Comparison of ENCODE assay signal across 8 cellular contexts in the genomic region with DNA sequence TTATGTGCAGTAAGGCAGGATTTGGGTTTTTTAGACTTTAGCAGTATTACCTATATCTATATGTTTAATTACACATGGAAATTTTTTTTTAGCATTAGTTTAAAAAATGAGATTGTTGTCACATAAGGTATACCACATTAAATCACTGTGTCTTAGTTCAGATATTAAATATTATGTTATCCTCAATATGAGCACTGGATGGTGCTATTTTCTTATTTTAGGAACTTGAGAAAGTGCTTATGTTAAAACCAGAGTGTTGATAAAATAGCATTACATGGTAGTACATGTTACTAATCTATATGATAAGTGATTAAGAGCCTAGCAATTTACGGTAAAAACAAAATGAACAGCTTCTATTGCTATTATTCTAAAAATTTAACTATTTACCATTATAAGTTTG. TPM values are rescaled to one million over a fixed set of nuclear protein-coding genes. Genes with fewer than 3 reads are reported as not detected.
A peak's percentile ranks its signal among the peaks of the same experiment; 100 is the strongest.
DNase-seq lines count a peak whose midpoint lies in the region; ATAC-seq and TF ChIP-seq lines count a peak whose summit lies in the region.

No MANE protein-coding gene starts in this region.

- DNase-seq in ACHN (peak; percentile 71), HEK293T (ENCODE audit: extremely low spot score) (peak; percentile 5), hepatocyte (ENCODE audit: low spot score) (peak; percentile 13), sciatic nerve (ENCODE audit: low spot score) (no peak), esophagus squamous epithelium (lab: John Stamatoyannopoulos, UW) (no peak), SKM-1 (lab: John Stamatoyannopoulos, UW; ENCODE audit: unreplicated experiment) (no peak)

- H2AFZ ChIP-seq in hepatocyte: no peak overlapping the region

- H3K4me1 ChIP-seq in hepatocyte (ENCODE audit: insufficient read depth) (no peaks in the 10 kb centered on the region), esophagus squamous epithelium (no peaks in the 10 kb centered on the region)

- POLR2A ChIA-PET in HEK293T (lab: Yijun Ruan, JAX): interaction anchor here (0.9 kb wide), 1 partner anchor 45 kb away, joined by 3 read pairs; a partner anchor contains a TSS

- intact Hi-C loops in sciatic nerve (cut with DNase I): no loop called here
- intact Hi-C loops in esophagus squamous epithelium (cut with DNase I): no loop called here

- ATAC-seq in SK-N-SH treated with all-trans-retinoic acid at 6 μM for 48 hours: peak; percentile 80
- no peak for ATAC-seq in sciatic nerve
- ATAC-seq in GM19463 (IDR thresholded peaks at IDR 0.05; ENCODE audit: unreplicated experiment): no peak

- H3K79me2 ChIP-seq in hepatocyte: no peaks in the 10 kb centered on the region

- in situ Hi-C loops in ACHN (cut with HindIII; ENCODE audit: low pct_ligation_motif_present, low pct_unique_long_range_greater_than_20kb, low sequenced_read_pairs): no loop called here

- no peaks in the 10 kb centered on the region for H4K20me1 ChIP-seq in hepatocyte (ENCODE audit: insufficient read depth, poor library complexity, severe bottlenecking)

- TF ChIP-seq POLR2A in esophagus squamous epithelium (IDR thresholded peaks at IDR 0.05): no peak

- no peak overlapping the region for H3K27ac ChIP-seq in hepatocyte
- H3K27ac ChIP-seq in esophagus squamous epithelium: no peak overlapping the region

- H3K9me3 ChIP-seq in hepatocyte (ENCODE audit: low read depth): no peaks in the 10 kb centered on the region
- no peaks in the 10 kb centered on the region for H3K9me3 ChIP-seq in esophagus squamous epithelium

- TF ChIP-seq CTCF in hepatocyte (IDR thresholded peaks at IDR 0.05; ENCODE audit: poor library complexity): peak; percentile 52
- TF ChIP-seq CTCF in esophagus squamous epithelium (IDR thresholded peaks at IDR 0.05): peak in 3 of 6 experiments; percentile 14 to 55 (median 35)

- H3K36me3 ChIP-seq in hepatocyte (replicated peaks; ENCODE audit: insufficient read depth, low read depth) (no peaks in the 10 kb centered on the region), esophagus squamous epithelium (peaks cover 0 to 96% (median 6%) of the 10 kb centered on the region in 3 donors)

- CTCF ChIA-PET in HEK293T (lab: Yijun Ruan, JAX): no interaction called here

- WGBS in hepatocyte (ENCODE audit: low lambda C conversion rate, missing lambda C conversion rate): 79% methylated on average over 1 of the region's 1 CpG
- 73 to 91% methylated on average over 1 of the region's 1 CpG for WGBS in esophagus squamous epithelium, 2 donors

- H3K4me3 ChIP-seq in hepatocyte: no peak overlapping the region
- no peak overlapping the region for H3K4me3 ChIP-seq in esophagus squamous epithelium

- H3K4me2 ChIP-seq in hepatocyte: no peak overlapping the region

- H3K27me3 ChIP-seq in hepatocyte (no peaks in the 10 kb centered on the region), esophagus squamous epithelium (no peaks in the 10 kb centered on the region)

- no peaks in the 10 kb centered on the region for H3K9me2 ChIP-seq in hepatocyte (replicated peaks; ENCODE audit: insufficient read depth)

TF ChIP-seq in HEK293T, 16 proteins besides CTCF, POLR2A, EP300 and RAD21:
- TF ChIP-seq FOXA1 (IDR thresholded peaks at IDR 0.05) (no peak), HDGF (IDR thresholded peaks at IDR 0.05; ENCODE audit: borderline replicate concordance) (no peak), ARNT (IDR thresholded peaks at IDR 0.05) (no peak), SP1 (IDR thresholded peaks at IDR 0.05) (no peak), FOXK2 (IDR thresholded peaks at IDR 0.05) (no peak), SUZ12 (IDR thresholded peaks at IDR 0.05) (no peak), TARDBP (IDR thresholded peaks at IDR 0.05) (no peak), CTBP1 (IDR thresholded peaks at IDR 0.05; ENCODE audit: borderline replicate concordance) (no peak), BHLHE40 (IDR thresholded peaks at IDR 0.05; ENCODE audit: borderline replicate concordance) (no peak)

TF ChIP-seq in SK-N-SH treated with all-trans-retinoic acid at 6 μM for 48 hours, 23 proteins besides CTCF, POLR2A, EP300 and RAD21:
- no peak for TF ChIP-seq ZC3H10 (CRISPR knock-in tag; IDR thresholded peaks at IDR 0.05)
- TF ChIP-seq GLIS3 (CRISPR knock-in tag; IDR thresholded peaks at IDR 0.05): no peak
- TF ChIP-seq, protein P1, sequence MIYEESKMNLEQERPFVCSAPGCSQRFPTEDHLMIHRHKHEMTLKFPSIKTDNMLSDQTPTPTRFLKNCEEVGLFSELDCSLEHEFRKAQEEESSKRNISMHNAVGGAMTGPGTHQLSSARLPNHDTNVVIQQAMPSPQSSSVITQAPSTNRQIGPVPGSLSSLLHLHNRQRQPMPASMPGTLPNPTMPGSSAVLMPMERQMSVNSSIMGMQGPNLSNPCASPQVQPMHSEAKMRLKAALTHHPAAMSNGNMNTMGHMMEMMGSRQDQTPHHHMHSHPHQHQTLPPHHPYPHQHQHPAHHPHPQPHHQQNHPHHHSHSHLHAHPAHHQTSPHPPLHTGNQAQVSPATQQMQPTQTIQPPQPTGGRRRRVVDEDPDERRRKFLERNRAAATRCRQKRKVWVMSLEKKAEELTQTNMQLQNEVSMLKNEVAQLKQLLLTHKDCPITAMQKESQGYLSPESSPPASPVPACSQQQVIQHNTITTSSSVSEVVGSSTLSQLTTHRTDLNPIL (CRISPR knock-in tag; IDR thresholded peaks at IDR 0.05; ENCODE audit: low read depth): no peak
- no peak for TF ChIP-seq RARB (CRISPR knock-in tag; IDR thresholded peaks at IDR 0.05)
- no peak for TF ChIP-seq SNAI2 (CRISPR knock-in tag; IDR thresholded peaks at IDR 0.05)
- no peak for TF ChIP-seq ZNF70 (CRISPR knock-in tag; IDR thresholded peaks at IDR 0.05)
- no peak for TF ChIP-seq OSR1 (CRISPR knock-in tag; IDR thresholded peaks at IDR 0.05)
- TF ChIP-seq, protein P2, sequence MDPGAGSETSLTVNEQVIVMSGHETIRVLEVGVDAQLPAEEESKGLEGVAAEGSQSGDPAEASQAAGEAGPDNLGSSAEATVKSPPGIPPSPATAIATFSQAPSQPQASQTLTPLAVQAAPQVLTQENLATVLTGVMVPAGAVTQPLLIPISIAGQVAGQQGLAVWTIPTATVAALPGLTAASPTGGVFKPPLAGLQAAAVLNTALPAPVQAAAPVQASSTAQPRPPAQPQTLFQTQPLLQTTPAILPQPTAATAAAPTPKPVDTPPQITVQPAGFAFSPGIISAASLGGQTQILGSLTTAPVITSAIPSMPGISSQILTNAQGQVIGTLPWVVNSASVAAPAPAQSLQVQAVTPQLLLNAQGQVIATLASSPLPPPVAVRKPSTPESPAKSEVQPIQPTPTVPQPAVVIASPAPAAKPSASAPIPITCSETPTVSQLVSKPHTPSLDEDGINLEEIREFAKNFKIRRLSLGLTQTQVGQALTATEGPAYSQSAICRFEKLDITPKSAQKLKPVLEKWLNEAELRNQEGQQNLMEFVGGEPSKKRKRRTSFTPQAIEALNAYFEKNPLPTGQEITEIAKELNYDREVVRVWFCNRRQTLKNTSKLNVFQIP (CRISPR knock-in tag; IDR thresholded peaks at IDR 0.05; ENCODE audit: borderline replicate concordance, low read depth): no peak

RNA-seq across cellular contexts. Expression of a gene that starts 28.8 kb away (rescaled TPM):
- total RNA-seq in hepatocyte (48.0 and 50.8 TPM in 2 replicates), sciatic nerve (33.6 TPM), esophagus squamous epithelium (10 to 100 TPM; 36.5 to 62.9 (median 53.7) TPM)
- 22.9 and 24.0 TPM in 2 replicates for polyA plus RNA-seq in hepatocyte

RNA-seq across cellular contexts. Expression of a gene that starts 45.1 kb away (rescaled TPM):
- total RNA-seq in hepatocyte (21.9 and 29.0 TPM in 2 replicates), sciatic nerve (18.6 TPM), esophagus squamous epithelium (1 to 10 TPM; 2.5 to 7.6 (median 6.3) TPM)
- 15.7 and 19.9 TPM in 2 replicates for polyA plus RNA-seq in hepatocyte

RNA-seq across cellular contexts. Expression of a gene that starts 59.8 kb away (rescaled TPM):
- total RNA-seq in hepatocyte (0.47 and 1.1 TPM in 2 replicates), sciatic nerve (182 TPM), esophagus squamous epithelium (1 to 10 TPM in 1 of 4 donors, under 1 TPM in 3; 0.11 to 3.1 (median 0.40) TPM)
- polyA plus RNA-seq in hepatocyte: 0.28 and 0.32 TPM in 2 replicates

Comparison
In these comparisons a context has a peak if more than half of its experiments do, and no peak if none do; other contexts are left out.
1. DNase-seq: peak in ACHN (single experiment), HEK293T (single experiment) and hepatocyte (single experiment); none in sciatic nerve (single experiment), esophagus squamous epithelium (single experiment) and SKM-1 (single experiment).
2. RNA of a gene that starts 59.8 kb away (total RNA-seq): 182 TPM in sciatic nerve (single experiment); 0.11 to 3.1 TPM in esophagus squamous epithelium and 0.47 to 1.1 TPM in hepatocyte; every median in the first group is over 10 times any median in the second.